Comparison of ENCODE assay signal across 12 cellular contexts in genomic region chr2:119389615-119390306, GRCh38. TPM values are rescaled to one million over a fixed set of nuclear protein-coding genes. Genes with fewer than 3 reads are reported as not detected.
DNase-seq lines count a peak whose midpoint lies in the region; ATAC-seq, FAIRE-seq and TF ChIP-seq lines count a peak whose summit lies in the region.
"Had no signal": no experiment of that assay in that cellular context is flagged by ENCODE, and none has a peak within 500 bp of the region (broad histone marks: within the 10 kb centered on the region; RNA-seq: fewer than 3 reads in every experiment).

No MANE protein-coding gene starts in this region.

- H3K27me3 Mint-ChIP-seq in endodermal cell (ENCODE audit: insufficient read depth) = no peaks in the 10 kb centered on the region
- H3K27me3 Mint-ChIP-seq in activated CD8-positive, alpha-beta T cell treated with anti-CD3 and anti-CD28 coated beads, Interleukin-2, amount 10 ng/mL, durations not matched to agents 7 days and 5 days (ENCODE audit: low read depth) = peaks cover 14% of the 10 kb centered on the region
- H3K27me3 Mint-ChIP-seq: activated naive CD8-positive, alpha-beta T cell had no signal

- no peak overlapping the region for H3K4me3 Mint-ChIP-seq in endodermal cell
- no peak overlapping the region for H3K4me3 Mint-ChIP-seq in activated CD8-positive, alpha-beta T cell treated with anti-CD3 and anti-CD28 coated beads, Interleukin-2, amount 10 ng/mL, durations not matched to agents 7 days and 5 days
- H3K4me3 Mint-ChIP-seq: activated naive CD8-positive, alpha-beta T cell had no signal

- no peaks in the 10 kb centered on the region for H3K36me3 Mint-ChIP-seq in endodermal cell (ENCODE audit: low read depth)
- no peaks in the 10 kb centered on the region for H3K36me3 Mint-ChIP-seq in activated CD8-positive, alpha-beta T cell treated with anti-CD3 and anti-CD28 coated beads, Interleukin-2, amount 10 ng/mL, durations not matched to agents 7 days and 5 days (ENCODE audit: low read depth)
- H3K36me3 Mint-ChIP-seq: activated naive CD8-positive, alpha-beta T cell had no signal

- no peaks in the 10 kb centered on the region for H3K27me3 ChIP-seq in endodermal cell (ENCODE audit: control insufficient read depth, insufficient read depth, low read length, poor library complexity, severe bottlenecking)

- no peak overlapping the region for H3K4me3 ChIP-seq in endodermal cell (ENCODE audit: low read length)

- no peaks in the 10 kb centered on the region for H3K4me1 ChIP-seq in endodermal cell (ENCODE audit: control insufficient read depth, insufficient read depth, low read length)

- POLR2A ChIA-PET in activated CD8-positive, alpha-beta T cell treated with anti-CD3 and anti-CD28 coated beads, Interleukin-2, amount 10 ng/mL, durations not matched to agents 7 days and 5 days (lab: Charles Lee) = no interaction called here

- TF ChIP-seq CTCF in D721Med (IDR thresholded peaks at IDR 0.05; ENCODE audit: insufficient read depth, missing control alignments) = no peak
- no peak for TF ChIP-seq CTCF in endodermal cell (conservative IDR thresholded peaks at IDR 0.05)

- no peak for DNase-seq in D721Med (ENCODE audit: insufficient read length, low spot score)
- DNase-seq in NCI-H1694 treated with DMSO at 0.1 percent for 48 hours (lab: John Stamatoyannopoulos, UW) = peak; percentile 58
- DNase-seq in endodermal cell = peak; percentile 39
- peak; percentile 72 for DNase-seq in mucosa of gallbladder (ENCODE audit: low spot score)
- no peak for DNase-seq in iPS-NIHi11 (ENCODE audit: low spot score)
- DNase-seq in activated CD8-positive, alpha-beta T cell treated with anti-CD3 and anti-CD28 coated beads, Interleukin-2, amount 10 ng/mL, durations not matched to agents 7 days and 5 days = no peak
- no peak for DNase-seq in NCI-H1436 (lab: John Stamatoyannopoulos, UW)
- DNase-seq: KG1 had no signal

- no peaks in the 10 kb centered on the region for H3K36me3 ChIP-seq in endodermal cell (ENCODE audit: control insufficient read depth, insufficient read depth, low read length)

- CTCF ChIA-PET in activated CD8-positive, alpha-beta T cell treated with anti-CD3 and anti-CD28 coated beads, Interleukin-2, amount 10 ng/mL, durations not matched to agents 7 days and 5 days (lab: Charles Lee) = no interaction called here

- no peak overlapping the region for H3K27ac ChIP-seq in endodermal cell (ENCODE audit: low read depth, low read length)

- no peaks in the 10 kb centered on the region for H3K9me3 Mint-ChIP-seq in endodermal cell
- H3K9me3 Mint-ChIP-seq in activated CD8-positive, alpha-beta T cell treated with anti-CD3 and anti-CD28 coated beads, Interleukin-2, amount 10 ng/mL, durations not matched to agents 7 days and 5 days (ENCODE audit: insufficient read depth) = no peaks in the 10 kb centered on the region

- no peaks in the 10 kb centered on the region for H3K9me3 ChIP-seq in endodermal cell (ENCODE audit: control insufficient read depth, low read length)

- no peak for ATAC-seq in activated CD8-positive, alpha-beta T cell treated with anti-CD3 and anti-CD28 coated beads, Interleukin-2, amount 10 ng/mL, durations not matched to agents 7 days and 5 days
- no peak for ATAC-seq in HG03521 (IDR thresholded peaks at IDR 0.05; ENCODE audit: unreplicated experiment)

- H3K9ac ChIP-seq in endodermal cell (ENCODE audit: extremely low read depth, low read length, poor library complexity, severe bottlenecking) = no peak overlapping the region

- FAIRE-seq in D721Med (lab: Jason Lieb, UNC) = peak; percentile 32
- FAIRE-seq: G401.6 had no signal

- WGBS in endodermal cell (ENCODE audit: insufficient coverage in 1 of 2, insufficient read length in 1 of 2), 2 experiments = 90 to 96% methylated on average over 4 to 5 of the region's 5 CpGs

- H3K27ac Mint-ChIP-seq in endodermal cell = no peak overlapping the region
- no peak overlapping the region for H3K27ac Mint-ChIP-seq in activated CD8-positive, alpha-beta T cell treated with anti-CD3 and anti-CD28 coated beads, Interleukin-2, amount 10 ng/mL, durations not matched to agents 7 days and 5 days
- H3K27ac Mint-ChIP-seq: activated naive CD8-positive, alpha-beta T cell had no signal

- peaks cover 4% of the 10 kb centered on the region for H3K4me1 Mint-ChIP-seq in endodermal cell
- peaks cover 4% of the 10 kb centered on the region for H3K4me1 Mint-ChIP-seq in activated CD8-positive, alpha-beta T cell treated with anti-CD3 and anti-CD28 coated beads, Interleukin-2, amount 10 ng/mL, durations not matched to agents 7 days and 5 days (ENCODE audit: low read depth)

RNA-seq across cellular contexts. Expression of gene DBI, which starts 23.0 kb away (rescaled TPM):
- total RNA-seq in endodermal cell = 100 to 1,000 TPM; 138 to 178 TPM
- polyA plus RNA-seq in endodermal cell (2013, experiment 1 of 2) = 244 TPM
- 262 TPM for polyA plus RNA-seq in endodermal cell (2013, experiment 2 of 2)
- 263 TPM for total RNA-seq in mucosa of gallbladder
- 100 to 1,000 TPM; 192 TPM for total RNA-seq in activated CD8-positive, alpha-beta T cell treated with anti-CD3 and anti-CD28 coated beads, Interleukin-2, amount 10 ng/mL, durations not matched to agents 7 days and 5 days

RNA-seq across cellular contexts. Expression of gene C2orf76, which starts 23.1 kb away (rescaled TPM):
- total RNA-seq in endodermal cell = 10 to 100 TPM; 10.7 to 10.9 TPM
- polyA plus RNA-seq in endodermal cell (2013, experiment 1 of 2) = 18.0 TPM
- 17.2 TPM for polyA plus RNA-seq in endodermal cell (2013, experiment 2 of 2)
- total RNA-seq in mucosa of gallbladder = 10.3 TPM
- total RNA-seq in activated CD8-positive, alpha-beta T cell treated with anti-CD3 and anti-CD28 coated beads, Interleukin-2, amount 10 ng/mL, durations not matched to agents 7 days and 5 days = 1 to 10 TPM; 5.8 to 6.6 TPM

RNA-seq across cellular contexts. Expression of gene TMEM37, which starts 41.9 kb away (rescaled TPM):
- 10 to 100 TPM; 12.0 to 16.2 TPM for total RNA-seq in endodermal cell
- polyA plus RNA-seq in endodermal cell (2013, experiment 1 of 2) = 4.8 TPM
- polyA plus RNA-seq in endodermal cell (2013, experiment 2 of 2) = 3.5 TPM
- total RNA-seq in mucosa of gallbladder = 149 TPM
- total RNA-seq in activated CD8-positive, alpha-beta T cell treated with anti-CD3 and anti-CD28 coated beads, Interleukin-2, amount 10 ng/mL, durations not matched to agents 7 days and 5 days = not detected
- total RNA-seq: T-helper 1 cell treated with Interleukin-12 subunit alpha and Interleukin-12 subunit beta and Interleukin-4 antibody, amounts not matched to agents 30 ng/mL and 1 ng/mL, for 36 hours had no signal

Comparison
In these comparisons a context has a peak if more than half of its experiments do, and no peak if none do; other contexts are left out.
1. DNase-seq: peak in NCI-H1694 treated with DMSO at 0.1 percent for 48 hours (single experiment), endodermal cell (single experiment) and mucosa of gallbladder (single experiment); none in D721Med (single experiment), iPS-NIHi11 (single experiment), activated CD8-positive, alpha-beta T cell treated with anti-CD3 and anti-CD28 coated beads, Interleukin-2, amount 10 ng/mL, durations not matched to agents 7 days and 5 days (single experiment) and NCI-H1436 (single experiment).
2. RNA of gene TMEM37, which starts 41.9 kb away (total RNA-seq): 149 TPM in mucosa of gallbladder (single experiment) and 12.0 to 16.2 TPM in endodermal cell; not detected in activated CD8-positive, alpha-beta T cell treated with anti-CD3 and anti-CD28 coated beads, Interleukin-2, amount 10 ng/mL, durations not matched to agents 7 days and 5 days; every median in the first group is over 10 times any median in the second.